16 cellular contexts compared by ENCODE assay signal in genomic region chr2:240508832-240509545, GRCh38. TPM values are rescaled to one million over a fixed set of nuclear protein-coding genes. Genes with fewer than 3 reads are reported as not detected.
DNase-seq lines count a peak whose midpoint lies in the region; ATAC-seq and TF ChIP-seq lines count a peak whose summit lies in the region.
"Had no signal": no experiment of that assay in that cellular context is flagged by ENCODE, and none has a peak within 500 bp of the region (broad histone marks: within the 10 kb centered on the region; RNA-seq: fewer than 3 reads in every experiment).

No MANE protein-coding gene starts in this region.

- ATAC-seq in GM19467 (IDR thresholded peaks at IDR 0.05; ENCODE audit: unreplicated experiment), result no peak
- no peak for ATAC-seq in HG02798 (IDR thresholded peaks at IDR 0.05; ENCODE audit: poor library complexity, unreplicated experiment)
- ATAC-seq: PC-3 had no signal

- H3K27ac ChIP-seq in HEK293 (ENCODE audit: extremely low read depth, low read depth, low read length) (no peak overlapping the region), esophagus muscularis mucosa (replicated peaks in 1 of 4) (no peak overlapping the region), prostate gland (no peak overlapping the region)
- H3K27ac ChIP-seq: KMS-11, RWPE1 had no signal

- CTCF ChIA-PET in HEK293 (lab: Yijun Ruan, JAX), result interaction anchor here (1.3 kb wide), 1 partner anchor 57 kb away, joined by 3 read pairs; no protein-coding TSS in a partner anchor

- TF ChIP-seq CTCF in HEK293 (tag by site-specific recombination; IDR thresholded peaks at IDR 0.05) (no peak), esophagus muscularis mucosa (IDR thresholded peaks at IDR 0.05) (no peak), prostate gland (IDR thresholded peaks at IDR 0.05) (no peak)

- H3K4me3 ChIP-seq in HEK293 (ENCODE audit: low read depth, low read length), result no peak overlapping the region
- no peak overlapping the region for H3K4me3 ChIP-seq in esophagus muscularis mucosa
- H3K4me3 ChIP-seq in prostate gland, result no peak overlapping the region

- H3K4me1 ChIP-seq in HEK293 (ENCODE audit: control insufficient read depth, insufficient read depth, low read length) (no peaks in the 10 kb centered on the region), esophagus muscularis mucosa (peaks cover 0 to 5% (median 1%) of the 10 kb centered on the region in 4 donors), prostate gland (replicated peaks) (no peaks in the 10 kb centered on the region)

- no peak for TF ChIP-seq POLR2A in esophagus muscularis mucosa (IDR thresholded peaks at IDR 0.05; ENCODE audit: low read depth)
- no peak for TF ChIP-seq POLR2A in prostate gland (IDR thresholded peaks at IDR 0.05)

- H3K27me3 ChIP-seq in esophagus muscularis mucosa (no peaks in the 10 kb centered on the region), prostate gland (replicated peaks; ENCODE audit: insufficient read depth) (no peaks in the 10 kb centered on the region)

- WGBS in esophagus muscularis mucosa, result 98% methylated on average over 7 of the region's 7 CpGs
- WGBS in prostate gland, result 97% methylated on average over 7 of the region's 7 CpGs

- H3K36me3 ChIP-seq in HEK293 (ENCODE audit: control insufficient read depth in 2 of 2, insufficient read depth in 1 of 2, low read length in 2 of 2) (peaks cover 0 to 12% of the 10 kb centered on the region in 2 experiments; a peak in 1 of 3 replicates), esophagus muscularis mucosa (peaks cover 0 to 30% (median 18%) of the 10 kb centered on the region in 4 donors), prostate gland (no peaks in the 10 kb centered on the region)

- H3K9me3 ChIP-seq in HEK293 (ENCODE audit: control insufficient read depth, insufficient read depth, low read depth, low read length) (no peaks in the 10 kb centered on the region), esophagus muscularis mucosa (no peaks in the 10 kb centered on the region), prostate gland (no peaks in the 10 kb centered on the region)

- DNase-seq in D341Med (ENCODE audit: low spot score) (peak; percentile 4), esophagus muscularis mucosa (ENCODE audit: extremely low spot score) (peak; percentile 64), prostate gland (ENCODE audit: low spot score) (peak; percentile 2), NCI-H1930 (lab: John Stamatoyannopoulos, UW) (no peak)
- DNase-seq: CD4-positive, alpha-beta T cell; DMS53; HCEC 1CT; NCI-H1436 treated with DMSO at 0.1 percent for 48 hours; NCI-H2081; NCI-H748 treated with DMSO at 0.1 percent for 48 hours; PC-3 had no signal

- POLR2A ChIA-PET in HEK293 (lab: Yijun Ruan, JAX), result no interaction called here

- intact Hi-C loops in esophagus muscularis mucosa (cut with DNase I), result no loop called here
- intact Hi-C loops in prostate gland (cut with DNase I), result no loop called here

- no peak for TF ChIP-seq EP300 in esophagus muscularis mucosa (IDR thresholded peaks at IDR 0.05)

TF ChIP-seq in HEK293, 187 proteins besides CTCF, POLR2A, EP300 and RAD21:
- TF ChIP-seq ZNF366 (tag by site-specific recombination; conservative IDR thresholded peaks at IDR 0.05) (peak; percentile 96), SETDB1 (IDR thresholded peaks at IDR 0.05; ENCODE audit: insufficient read length, low read length) (no peak), ZBTB17 (tag by site-specific recombination; IDR thresholded peaks at IDR 0.05) (peak; percentile 76; the same call in 1 of the 2 replicates)

RNA-seq across cellular contexts. Expression of gene ANKMY1, which starts 48.8 kb away (rescaled TPM):
- 10 to 100 TPM in 2 of 4 donors, 1 to 10 TPM in 2; 9.1 to 10.9 (median 10.2) TPM for total RNA-seq in esophagus muscularis mucosa
- total RNA-seq in prostate gland, result 10 to 100 TPM; 22.7 to 31.4 TPM

RNA-seq across cellular contexts. Expression of gene DUSP28, which starts 51.2 kb away (rescaled TPM):
- 1 to 10 TPM; 3.8 to 7.3 (median 4.8) TPM for total RNA-seq in esophagus muscularis mucosa
- total RNA-seq in prostate gland, result 10 to 100 TPM; 18.4 to 18.6 TPM

RNA-seq across cellular contexts. Expression of gene RNPEPL1, which starts 59.3 kb away (rescaled TPM):
- total RNA-seq in esophagus muscularis mucosa (100 to 1,000 TPM in 1 of 4 donors, 10 to 100 TPM in 3; 57.3 to 135 (median 70.2) TPM), prostate gland (10 to 100 TPM; 36.9 to 94.7 TPM)

Comparison
In these comparisons a context has a peak if more than half of its experiments do, and no peak if none do; other contexts are left out.
1. DNase-seq: peak in D341Med (single experiment), esophagus muscularis mucosa (single experiment) and prostate gland (single experiment); none in NCI-H1930 (0 of 2).